In the genomic region with DNA sequence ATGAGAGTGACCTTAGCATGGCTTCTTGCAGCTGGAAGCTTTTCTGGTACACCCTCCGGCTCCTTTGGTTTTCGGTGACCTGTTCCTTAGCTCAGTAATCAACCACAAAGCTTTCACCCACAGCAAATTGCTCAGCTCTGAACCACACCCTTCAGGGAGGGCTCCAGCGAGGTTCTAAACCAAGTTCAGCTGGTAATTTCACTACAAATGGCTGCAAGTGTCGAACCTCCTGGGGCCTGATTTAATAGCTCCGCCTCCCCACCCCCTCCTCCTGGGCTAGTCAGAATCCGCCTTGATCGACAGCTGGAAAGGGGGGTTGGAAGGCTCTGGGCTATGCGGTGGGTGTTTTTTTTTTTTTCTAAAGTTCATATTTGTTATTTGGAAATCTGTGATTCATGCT, we compare ENCODE assay signal across 1 cellular context.
TF ChIP-seq lines count a peak whose summit lies in the region.

No MANE protein-coding gene starts in this region.

TF ChIP-seq in H1, 55 proteins besides CTCF, POLR2A, EP300 and RAD21 (continued from another document):
- TF ChIP-seq, protein P1, sequence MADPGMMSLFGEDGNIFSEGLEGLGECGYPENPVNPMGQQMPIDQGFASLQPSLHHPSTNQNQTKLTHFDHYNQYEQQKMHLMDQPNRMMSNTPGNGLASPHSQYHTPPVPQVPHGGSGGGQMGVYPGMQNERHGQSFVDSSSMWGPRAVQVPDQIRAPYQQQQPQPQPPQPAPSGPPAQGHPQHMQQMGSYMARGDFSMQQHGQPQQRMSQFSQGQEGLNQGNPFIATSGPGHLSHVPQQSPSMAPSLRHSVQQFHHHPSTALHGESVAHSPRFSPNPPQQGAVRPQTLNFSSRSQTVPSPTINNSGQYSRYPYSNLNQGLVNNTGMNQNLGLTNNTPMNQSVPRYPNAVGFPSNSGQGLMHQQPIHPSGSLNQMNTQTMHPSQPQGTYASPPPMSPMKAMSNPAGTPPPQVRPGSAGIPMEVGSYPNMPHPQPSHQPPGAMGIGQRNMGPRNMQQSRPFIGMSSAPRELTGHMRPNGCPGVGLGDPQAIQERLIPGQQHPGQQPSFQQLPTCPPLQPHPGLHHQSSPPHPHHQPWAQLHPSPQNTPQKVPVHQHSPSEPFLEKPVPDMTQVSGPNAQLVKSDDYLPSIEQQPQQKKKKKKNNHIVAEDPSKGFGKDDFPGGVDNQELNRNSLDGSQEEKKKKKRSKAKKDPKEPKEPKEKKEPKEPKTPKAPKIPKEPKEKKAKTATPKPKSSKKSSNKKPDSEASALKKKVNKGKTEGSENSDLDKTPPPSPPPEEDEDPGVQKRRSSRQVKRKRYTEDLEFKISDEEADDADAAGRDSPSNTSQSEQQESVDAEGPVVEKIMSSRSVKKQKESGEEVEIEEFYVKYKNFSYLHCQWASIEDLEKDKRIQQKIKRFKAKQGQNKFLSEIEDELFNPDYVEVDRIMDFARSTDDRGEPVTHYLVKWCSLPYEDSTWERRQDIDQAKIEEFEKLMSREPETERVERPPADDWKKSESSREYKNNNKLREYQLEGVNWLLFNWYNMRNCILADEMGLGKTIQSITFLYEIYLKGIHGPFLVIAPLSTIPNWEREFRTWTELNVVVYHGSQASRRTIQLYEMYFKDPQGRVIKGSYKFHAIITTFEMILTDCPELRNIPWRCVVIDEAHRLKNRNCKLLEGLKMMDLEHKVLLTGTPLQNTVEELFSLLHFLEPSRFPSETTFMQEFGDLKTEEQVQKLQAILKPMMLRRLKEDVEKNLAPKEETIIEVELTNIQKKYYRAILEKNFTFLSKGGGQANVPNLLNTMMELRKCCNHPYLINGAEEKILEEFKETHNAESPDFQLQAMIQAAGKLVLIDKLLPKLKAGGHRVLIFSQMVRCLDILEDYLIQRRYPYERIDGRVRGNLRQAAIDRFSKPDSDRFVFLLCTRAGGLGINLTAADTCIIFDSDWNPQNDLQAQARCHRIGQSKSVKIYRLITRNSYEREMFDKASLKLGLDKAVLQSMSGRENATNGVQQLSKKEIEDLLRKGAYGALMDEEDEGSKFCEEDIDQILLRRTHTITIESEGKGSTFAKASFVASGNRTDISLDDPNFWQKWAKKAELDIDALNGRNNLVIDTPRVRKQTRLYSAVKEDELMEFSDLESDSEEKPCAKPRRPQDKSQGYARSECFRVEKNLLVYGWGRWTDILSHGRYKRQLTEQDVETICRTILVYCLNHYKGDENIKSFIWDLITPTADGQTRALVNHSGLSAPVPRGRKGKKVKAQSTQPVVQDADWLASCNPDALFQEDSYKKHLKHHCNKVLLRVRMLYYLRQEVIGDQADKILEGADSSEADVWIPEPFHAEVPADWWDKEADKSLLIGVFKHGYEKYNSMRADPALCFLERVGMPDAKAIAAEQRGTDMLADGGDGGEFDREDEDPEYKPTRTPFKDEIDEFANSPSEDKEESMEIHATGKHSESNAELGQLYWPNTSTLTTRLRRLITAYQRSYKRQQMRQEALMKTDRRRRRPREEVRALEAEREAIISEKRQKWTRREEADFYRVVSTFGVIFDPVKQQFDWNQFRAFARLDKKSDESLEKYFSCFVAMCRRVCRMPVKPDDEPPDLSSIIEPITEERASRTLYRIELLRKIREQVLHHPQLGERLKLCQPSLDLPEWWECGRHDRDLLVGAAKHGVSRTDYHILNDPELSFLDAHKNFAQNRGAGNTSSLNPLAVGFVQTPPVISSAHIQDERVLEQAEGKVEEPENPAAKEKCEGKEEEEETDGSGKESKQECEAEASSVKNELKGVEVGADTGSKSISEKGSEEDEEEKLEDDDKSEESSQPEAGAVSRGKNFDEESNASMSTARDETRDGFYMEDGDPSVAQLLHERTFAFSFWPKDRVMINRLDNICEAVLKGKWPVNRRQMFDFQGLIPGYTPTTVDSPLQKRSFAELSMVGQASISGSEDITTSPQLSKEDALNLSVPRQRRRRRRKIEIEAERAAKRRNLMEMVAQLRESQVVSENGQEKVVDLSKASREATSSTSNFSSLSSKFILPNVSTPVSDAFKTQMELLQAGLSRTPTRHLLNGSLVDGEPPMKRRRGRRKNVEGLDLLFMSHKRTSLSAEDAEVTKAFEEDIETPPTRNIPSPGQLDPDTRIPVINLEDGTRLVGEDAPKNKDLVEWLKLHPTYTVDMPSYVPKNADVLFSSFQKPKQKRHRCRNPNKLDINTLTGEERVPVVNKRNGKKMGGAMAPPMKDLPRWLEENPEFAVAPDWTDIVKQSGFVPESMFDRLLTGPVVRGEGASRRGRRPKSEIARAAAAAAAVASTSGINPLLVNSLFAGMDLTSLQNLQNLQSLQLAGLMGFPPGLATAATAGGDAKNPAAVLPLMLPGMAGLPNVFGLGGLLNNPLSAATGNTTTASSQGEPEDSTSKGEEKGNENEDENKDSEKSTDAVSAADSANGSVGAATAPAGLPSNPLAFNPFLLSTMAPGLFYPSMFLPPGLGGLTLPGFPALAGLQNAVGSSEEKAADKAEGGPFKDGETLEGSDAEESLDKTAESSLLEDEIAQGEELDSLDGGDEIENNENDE (IDR thresholded peaks at IDR 0.05; ENCODE audit: insufficient replicate concordance, low read length): no peak
- no peak for TF ChIP-seq RXRA (IDR thresholded peaks at IDR 0.05; ENCODE audit: insufficient read depth, low read depth, low read length)
- TF ChIP-seq JUN (IDR thresholded peaks at IDR 0.05; ENCODE audit: low read depth, low read length): no peak
- TF ChIP-seq RFX5 (IDR thresholded peaks at IDR 0.05; ENCODE audit: borderline replicate concordance, low read depth, low read length): no peak
- TF ChIP-seq SIRT6 (IDR thresholded peaks at IDR 0.05; ENCODE audit: low read length): no peak
- no peak for TF ChIP-seq TAF7 (optimal IDR thresholded peaks at IDR 0.05; ENCODE audit: borderline replicate concordance, low read depth, low read length)
- no peak for TF ChIP-seq HDAC2 (IDR thresholded peaks at IDR 0.05; ENCODE audit: borderline replicate concordance in 1 of 2, low read depth in 2 of 2, low read length in 2 of 2)
- TF ChIP-seq, protein P2, sequence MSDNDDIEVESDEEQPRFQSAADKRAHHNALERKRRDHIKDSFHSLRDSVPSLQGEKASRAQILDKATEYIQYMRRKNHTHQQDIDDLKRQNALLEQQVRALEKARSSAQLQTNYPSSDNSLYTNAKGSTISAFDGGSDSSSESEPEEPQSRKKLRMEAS (IDR thresholded peaks at IDR 0.05): no peak
- no peak for TF ChIP-seq CHD2 (IDR thresholded peaks at IDR 0.05; ENCODE audit: low read length)
- TF ChIP-seq SRF (IDR thresholded peaks at IDR 0.05; ENCODE audit: low read depth, low read length): no peak
- TF ChIP-seq SP1 (IDR thresholded peaks at IDR 0.05; ENCODE audit: low read depth, low read length): no peak
- TF ChIP-seq CTBP2 (IDR thresholded peaks at IDR 0.05; ENCODE audit: borderline replicate concordance, insufficient read depth, insufficient read length, low read length): no peak
